9 cellular contexts compared by ENCODE assay signal in genomic region chr20:3766832-3767433, GRCh38. TPM values are rescaled to one million over a fixed set of nuclear protein-coding genes. Genes with fewer than 3 reads are reported as not detected.
DNase-seq lines count a peak whose midpoint lies in the region; ATAC-seq and TF ChIP-seq lines count a peak whose summit lies in the region.
"Had no signal": no experiment of that assay in that cellular context is flagged by ENCODE, and none has a peak within 500 bp of the region (broad histone marks: within the 10 kb centered on the region; RNA-seq: fewer than 3 reads in every experiment).

No MANE protein-coding gene starts in this region.

- H3K4me3 ChIP-seq in HAP-1 = peak overlapping the region; percentile 91
- peak overlapping the region in 3 of 4 donors; percentile 49 to 81 (median 52) for H3K4me3 ChIP-seq in adrenal gland
- peak overlapping the region; percentile 76 for H3K4me3 ChIP-seq in thoracic aorta
- H3K4me3 ChIP-seq in body of pancreas = peak overlapping the region in 1 of 2 donors; percentile 42

- H3K27me3 ChIP-seq in HAP-1 (ENCODE audit: low read depth) = no peaks in the 10 kb centered on the region
- no peaks in the 10 kb centered on the region for H3K27me3 ChIP-seq in adrenal gland
- H3K27me3 ChIP-seq in thoracic aorta (replicated peaks; ENCODE audit: insufficient read depth) = no peaks in the 10 kb centered on the region
- H3K27me3 ChIP-seq in body of pancreas = no peaks in the 10 kb centered on the region

- TF ChIP-seq CTCF in adrenal gland (IDR thresholded peaks at IDR 0.05) (no peak), thoracic aorta (IDR thresholded peaks at IDR 0.05) (no peak), body of pancreas (IDR thresholded peaks at IDR 0.05) (no peak)

- no peaks in the 10 kb centered on the region for H3K9me3 ChIP-seq in HAP-1
- no peaks in the 10 kb centered on the region for H3K9me3 ChIP-seq in adrenal gland (replicated peaks in 1 of 3)
- H3K9me3 ChIP-seq in thoracic aorta = no peaks in the 10 kb centered on the region
- H3K9me3 ChIP-seq in body of pancreas = no peaks in the 10 kb centered on the region

- intact Hi-C loops in adrenal gland (cut with DNase I) = no loop called here
- intact Hi-C loops in left colon (cut with DNase I, micrococcal nuclease) = no loop called here
- intact Hi-C loops in body of pancreas (cut with DNase I) = no loop called here

- H3K4me1 ChIP-seq in HAP-1 (peaks cover 13% of the 10 kb centered on the region), adrenal gland (replicated peaks in 1 of 2) (peaks cover 15 to 31% of the 10 kb centered on the region in 2 donors), thoracic aorta (ENCODE audit: control insufficient read depth in 1 of 2, low read depth in 2 of 2) (peaks cover 14 to 26% of the 10 kb centered on the region in 2 donors), body of pancreas (peaks cover 22% of the 10 kb centered on the region)

- in situ Hi-C loops in ACHN (cut with HindIII; ENCODE audit: low pct_ligation_motif_present, low pct_unique_long_range_greater_than_20kb, low sequenced_read_pairs) (no loop called here), HAP-1 (cut with MboI; ENCODE audit: low sequenced_read_pairs) (no loop called here)

- H3K27ac ChIP-seq in adrenal gland (peak overlapping the region in 2 of 5 donors; percentile 2 to 50), thoracic aorta (no peak overlapping the region), body of pancreas (no peak overlapping the region)

- ATAC-seq in left colon (peak; percentile 14), thoracic aorta (ENCODE audit: insufficient number of reproducible peaks, low FRiP score, low read depth) (no peak), body of pancreas (no peak)

- DNase-seq in ACHN (peak; percentile 11), HAP-1 (ENCODE audit: low spot score in 2 of 2) (peak in 1 of 2 experiments; percentile 55), adrenal gland (peak in 3 of 7 donors; percentile 41 to 71 (median 46)), left colon (peak in 1 of 2 donors; percentile 46), thoracic aorta (ENCODE audit: low spot score) (no peak), body of pancreas (no peak), NCI-H345 (lab: John Stamatoyannopoulos, UW) (no peak), pons (ENCODE audit: low spot score) (no peak)

- WGBS in adrenal gland, 4 donors = 5 to 9% (median 7%) methylated on average over 14 to 27 of the region's 27 CpGs
- 0 to 9% methylated on average over 3 to 26 of the region's 27 CpGs for WGBS in body of pancreas, 2 donors

- TF ChIP-seq POLR2A in adrenal gland (IDR thresholded peaks at IDR 0.05) (no peak), body of pancreas (IDR thresholded peaks at IDR 0.05) (no peak)

- H3K36me3 ChIP-seq in HAP-1 (replicated peaks) (peaks cover 11% of the 10 kb centered on the region), adrenal gland (replicated peaks in 1 of 2) (no peaks in the 10 kb centered on the region), thoracic aorta (no peaks in the 10 kb centered on the region), body of pancreas (replicated peaks in 1 of 2; ENCODE audit: insufficient read depth in 1 of 2, low read depth in 2 of 2) (no peaks in the 10 kb centered on the region)

RNA-seq across cellular contexts. Expression of gene ADISSP, which starts 0.6 kb away (rescaled TPM):
- total RNA-seq in adrenal gland (10 to 100 TPM; 17.6 to 31.5 (median 23.9) TPM), left colon (10 to 100 TPM; 13.3 to 19.8 TPM), thoracic aorta (10 to 100 TPM in 1 of 2 donors, 1 to 10 TPM in 1; 7.8 to 20.4 TPM), body of pancreas (10 to 100 TPM; 11.2 to 26.7 TPM)
- 10 to 100 TPM in 2 of 3 donors, 1 to 10 TPM in 1; 4.4 to 42.1 (median 24.4) TPM for polyA plus RNA-seq in adrenal gland

RNA-seq across cellular contexts. Expression of gene SPEF1, which starts 14.3 kb away (rescaled TPM):
- total RNA-seq in adrenal gland (1 to 10 TPM in 1 of 8 donors, under 1 TPM in 6, not detected in 1; 0.14 to 1.4 (median 0.26) TPM), left colon (under 1 TPM in 1 of 2 donors, not detected in 1; 0.14 TPM), thoracic aorta (under 1 TPM in 1 of 2 donors, not detected in 1; 0.27 TPM), body of pancreas (1 to 10 TPM in 1 of 2 donors, under 1 TPM in 1; 0.66 to 1.3 TPM)
- under 1 TPM in 2 of 3 donors, not detected in 1; 0.40 to 0.81 TPM for polyA plus RNA-seq in adrenal gland

RNA-seq across cellular contexts. Expression of gene CENPB, which starts 19.6 kb away (rescaled TPM):
- total RNA-seq in adrenal gland (100 to 1,000 TPM in 4 of 8 donors, 10 to 100 TPM in 4; 54.4 to 112 (median 102) TPM), left colon (10 to 100 TPM; 80.5 to 82.2 TPM), thoracic aorta (100 to 1,000 TPM in 1 of 2 donors, 10 to 100 TPM in 1; 97.2 to 114 TPM), body of pancreas (10 to 100 TPM; 57.9 to 61.0 TPM)
- 10 to 100 TPM; 25.8 to 54.8 (median 41.8) TPM for polyA plus RNA-seq in adrenal gland

RNA-seq across cellular contexts. Expression of gene CDC25B, which starts 29.2 kb away (rescaled TPM):
- 10 to 100 TPM in 7 of 8 donors, 1 to 10 TPM in 1; 9.9 to 24.4 (median 14.7) TPM for total RNA-seq in adrenal gland
- 10 to 100 TPM in 2 of 3 donors, 1 to 10 TPM in 1; 5.5 to 61.7 (median 35.8) TPM for polyA plus RNA-seq in adrenal gland
- total RNA-seq in left colon = 10 to 100 TPM; 19.5 to 33.5 TPM
- total RNA-seq in thoracic aorta = 10 to 100 TPM; 28.4 to 41.8 TPM
- 10 to 100 TPM in 1 of 2 donors, 1 to 10 TPM in 1; 8.8 to 22.7 TPM for total RNA-seq in body of pancreas

RNA-seq across cellular contexts. Expression of gene HSPA12B, which starts 34.4 kb away (rescaled TPM):
- total RNA-seq in adrenal gland (1 to 10 TPM; 3.4 to 9.3 (median 5.5) TPM), left colon (1 to 10 TPM; 2.3 to 2.5 TPM), thoracic aorta (1 to 10 TPM; 4.6 to 6.5 TPM), body of pancreas (1 to 10 TPM; 3.3 to 4.4 TPM)
- polyA plus RNA-seq in adrenal gland = 10 to 100 TPM in 1 of 3 donors, 1 to 10 TPM in 2; 1.5 to 10.9 (median 9.1) TPM
- total RNA-seq: myocyte had no signal
